Comparison of ENCODE assay signal across 30 cellular contexts in genomic region chr10:99648717-99649116, GRCh38.
"Had no signal": no experiment of that assay in that cellular context is flagged by ENCODE, and none has a peak within 500 bp of the region (broad histone marks: within the 10 kb centered on the region; RNA-seq: fewer than 3 reads in every experiment).

No MANE protein-coding gene starts in this region.

- ATAC-seq: activated CD4-positive, alpha-beta T cell treated with anti-CD3 and anti-CD28 coated beads for 36 hours; activated naive CD4-positive, alpha-beta T cell treated with anti-CD3 and anti-CD28 coated beads, Interleukin-2, amount 50 U/mL, for 72 hours; activated T-cell treated with anti-CD3 and anti-CD28 coated beads, Interleukin-2, amount 50 U/mL, for 72 hours; effector memory CD8-positive, alpha-beta T cell; foreskin keratinocyte; gastrocnemius medialis; heart left ventricle had no signal

- FAIRE-seq: astrocyte, bronchial epithelial cell had no signal

- H3K27me3 ChIP-seq: brain microvascular endothelial cell, dorsolateral prefrontal cortex, gastrocnemius medialis, heart left ventricle had no signal

- H3K9me3 ChIP-seq: gastrocnemius medialis had no signal

- H3K27ac ChIP-seq: brain microvascular endothelial cell, coronary artery, dorsolateral prefrontal cortex, esophagus muscularis mucosa, foreskin keratinocyte, gastrocnemius medialis, heart left ventricle had no signal

- H3K4me3 ChIP-seq: coronary artery, dorsolateral prefrontal cortex, esophagus muscularis mucosa, gastrocnemius medialis, heart left ventricle had no signal

- DNase-seq: activated CD4-positive, alpha-beta memory T cell treated with anti-CD3 and anti-CD28 coated beads for 36 hours; activated CD4-positive, alpha-beta T cell treated with anti-CD3 and anti-CD28 coated beads for 36 hours; activated CD4-positive, alpha-beta T cell treated with anti-CD3 and anti-CD28 coated beads, Interleukin-2, amount 10 ng/mL, durations not matched to agents 24 days and 14 days; activated CD4-positive, CD25-positive, alpha-beta regulatory T cell; activated CD4-positive, CD25-positive, alpha-beta regulatory T cell treated with anti-CD3 and anti-CD28 coated beads, Interleukin-2, amount 50 U/mL, for 72 hours; activated CD8-positive, alpha-beta memory T cell treated with anti-CD3 and anti-CD28 coated beads, Interleukin-2, amount 50 U/mL, for 48 hours; activated gamma-delta T cell; activated naive CD4-positive, alpha-beta T cell; activated naive CD4-positive, alpha-beta T cell treated with anti-CD3 and anti-CD28 coated beads, Interleukin-2, amount 10 ng/mL, durations not matched to agents 7 days and 5 days; activated naive CD8-positive, alpha-beta T cell treated with anti-CD3 and anti-CD28 coated beads, Interleukin-2, amount 10 ng/mL, durations not matched to agents 7 days and 5 days; activated T-cell treated with anti-CD3 and anti-CD28 coated beads for 4 hours; activated T-cell treated with anti-CD3 and anti-CD28 coated beads, Interleukin-2, amount 50 U/mL, for 24 hours; activated T-cell treated with anti-CD3 and anti-CD28 coated beads, Interleukin-2, amount 50 U/mL, for 72 hours; amniotic stem cell; anterior cingulate cortex; brain microvascular endothelial cell; dorsolateral prefrontal cortex; effector memory CD8-positive, alpha-beta T cell; erythroblast; foreskin keratinocyte; gastrocnemius medialis; glutamatergic neuron; heart left ventricle; hypothalamus; T-helper 2 cell had no signal

- H3K36me3 ChIP-seq: brain microvascular endothelial cell, esophagus muscularis mucosa, gastrocnemius medialis, heart left ventricle had no signal

- H3K4me1 ChIP-seq: esophagus muscularis mucosa, gastrocnemius medialis, heart left ventricle had no signal
